In the genomic region with DNA sequence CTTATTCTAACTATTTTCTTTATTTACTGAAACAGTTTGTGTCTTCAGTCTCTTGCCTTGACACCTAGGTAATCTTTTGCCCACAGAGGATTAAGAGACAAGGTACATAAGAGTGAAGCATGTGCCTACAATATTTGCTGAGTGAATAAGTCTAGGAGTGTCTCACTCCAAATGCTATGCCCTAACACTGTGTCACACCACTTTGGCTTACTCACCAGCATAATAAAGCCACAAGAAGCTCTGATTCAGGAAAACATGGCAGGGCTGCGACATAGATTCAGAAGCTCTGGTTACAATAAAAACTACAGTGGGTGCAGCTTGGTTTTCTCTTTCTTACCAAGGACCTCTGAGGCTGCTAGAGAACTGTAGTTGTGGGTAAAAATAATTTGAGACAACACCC, we compare ENCODE assay signal across 1 cellular context.
TF ChIP-seq lines count a peak whose summit lies in the region.

No MANE protein-coding gene starts in this region.

TF ChIP-seq in SK-N-SH, 30 proteins besides CTCF, POLR2A, EP300 and RAD21 (continued from another document):
- TF ChIP-seq RFX5 (IDR thresholded peaks at IDR 0.05; ENCODE audit: low read length) (no peak), RXRA (IDR thresholded peaks at IDR 0.05; ENCODE audit: borderline replicate concordance, low read depth) (no peak)
